9 cellular contexts compared by ENCODE assay signal in genomic region chr12:7918268-7918590, GRCh38. TPM values are rescaled to one million over a fixed set of nuclear protein-coding genes. Genes with fewer than 3 reads are reported as not detected.
DNase-seq lines count a peak whose midpoint lies in the region; ATAC-seq and TF ChIP-seq lines count a peak whose summit lies in the region.
"Not testable (repeated sequence)": the region's sequence is repeated elsewhere in the genome, so short reads cannot be mapped to it uniquely, and the experiment has no call there.
"Had no signal": no experiment of that assay in that cellular context is flagged by ENCODE, and none has a peak within 500 bp of the region (broad histone marks: within the 10 kb centered on the region; RNA-seq: fewer than 3 reads in every experiment).

No MANE protein-coding gene starts in this region.

- H3K27ac Mint-ChIP-seq in T-helper 17 cell (peak overlapping the region; percentile 90), endothelial cell (ENCODE audit: unreplicated experiment) (peak overlapping the region; percentile 65)
- H3K27ac Mint-ChIP-seq in activated CD8-positive, alpha-beta T cell treated with anti-CD3 and anti-CD28 coated beads for 36 hours = not testable (repeated sequence)

- not testable (repeated sequence) for ATAC-seq in T-helper 17 cell; activated CD8-positive, alpha-beta T cell treated with anti-CD3 and anti-CD28 coated beads for 36 hours

- not testable (repeated sequence) for H3K27me3 Mint-ChIP-seq in T-helper 17 cell; activated CD8-positive, alpha-beta T cell treated with anti-CD3 and anti-CD28 coated beads for 36 hours; endothelial cell (ENCODE audit: unreplicated experiment)

- POLR2A ChIA-PET in activated CD8-positive, alpha-beta T cell treated with anti-CD3 and anti-CD28 coated beads for 36 hours (lab: Charles Lee) = interaction anchor here (0.7 to 2.7 kb wide), 6 partner anchors 9 to 115 kb away, joined by 3 to 14 read pairs (median 4); no protein-coding TSS in a partner anchor

- peak overlapping the region; percentile 23 for H3K27ac ChIP-seq in neutrophil

- H3K9me3 Mint-ChIP-seq in activated CD8-positive, alpha-beta T cell treated with anti-CD3 and anti-CD28 coated beads for 36 hours; endothelial cell (ENCODE audit: unreplicated experiment): not testable (repeated sequence)

- not testable (repeated sequence) for H3K4me3 ChIP-seq in neutrophil (ENCODE audit: low read depth in 1 of 2, low read length in 1 of 2)

- DNase-seq in T-helper 17 cell; endothelial cell (ENCODE audit: low spot score): not testable (repeated sequence)
- DNase-seq in activated CD8-positive, alpha-beta T cell treated with anti-CD3 and anti-CD28 coated beads for 36 hours = peak; percentile 32
- peak; percentile 62 for DNase-seq in activated effector memory CD4-positive, alpha-beta T cell treated with anti-CD3 and anti-CD28 coated beads, Interleukin-2, amount 50 U/mL, for 16 hours
- DNase-seq in mesenteric fat pad (ENCODE audit: low spot score) = peak; percentile 60

- H3K9me3 ChIP-seq in T-helper 17 cell (ENCODE audit: control insufficient read depth, low read length, poor library complexity, severe bottlenecking) = not testable (repeated sequence)
- H3K9me3 ChIP-seq in neutrophil = peaks cover 11% of the 10 kb centered on the region

- not testable (repeated sequence) for H3K27me3 ChIP-seq in neutrophil

- H3K4me1 Mint-ChIP-seq in T-helper 17 cell (peaks cover 26% of the 10 kb centered on the region), endothelial cell (ENCODE audit: unreplicated experiment) (peaks cover 14% of the 10 kb centered on the region)
- peaks cover 31% of the 10 kb centered on the region for H3K4me1 Mint-ChIP-seq in activated CD8-positive, alpha-beta T cell treated with anti-CD3 and anti-CD28 coated beads for 36 hours (ENCODE audit: low read depth)

- H3K36me3 Mint-ChIP-seq in T-helper 17 cell (ENCODE audit: low read depth) = not testable (repeated sequence)
- peaks cover 52% of the 10 kb centered on the region for H3K36me3 Mint-ChIP-seq in activated CD8-positive, alpha-beta T cell treated with anti-CD3 and anti-CD28 coated beads for 36 hours (ENCODE audit: low read depth)
- peaks cover 30% of the 10 kb centered on the region for H3K36me3 Mint-ChIP-seq in endothelial cell (ENCODE audit: low read depth, unreplicated experiment)

- intact Hi-C loops in activated CD8-positive, alpha-beta T cell treated with anti-CD3 and anti-CD28 coated beads for 36 hours (cut with micrococcal nuclease) = not testable (repeated sequence)

- TF ChIP-seq CTCF in activated CD8-positive, alpha-beta T cell treated with anti-CD3 and anti-CD28 coated beads for 36 hours (IDR thresholded peaks at IDR 0.05); endothelial cell (IDR thresholded peaks at IDR 0.05; ENCODE audit: unreplicated experiment); neutrophil (IDR thresholded peaks at IDR 0.05): not testable (repeated sequence)

- H3K4me3 Mint-ChIP-seq in T-helper 17 cell = peak overlapping the region; percentile 65
- not testable (repeated sequence) for H3K4me3 Mint-ChIP-seq in activated CD8-positive, alpha-beta T cell treated with anti-CD3 and anti-CD28 coated beads for 36 hours
- H3K4me3 Mint-ChIP-seq in endothelial cell (ENCODE audit: unreplicated experiment) = peak overlapping the region; percentile 85

- not testable (repeated sequence) for H3K4me1 ChIP-seq in neutrophil (ENCODE audit: control insufficient read depth in 1 of 2, insufficient read depth in 1 of 2, low read depth in 1 of 2, low read length in 1 of 2)

- peaks cover 73% of the 10 kb centered on the region for H3K36me3 ChIP-seq in neutrophil

- CTCF ChIA-PET in activated CD8-positive, alpha-beta T cell treated with anti-CD3 and anti-CD28 coated beads for 36 hours (lab: Charles Lee) = interaction anchor here (1.2 to 2.4 kb wide), 2 partner anchors 15 to 77 kb away, joined by 4 to 12 read pairs; no protein-coding TSS in a partner anchor

RNA-seq across cellular contexts. Expression of gene SLC2A3, which starts 17.8 kb away (rescaled TPM):
- 100 to 1,000 TPM; 689 to 766 TPM for total RNA-seq in T-helper 17 cell
- total RNA-seq in activated CD8-positive, alpha-beta T cell treated with anti-CD3 and anti-CD28 coated beads for 36 hours = 100 to 1,000 TPM; 488 to 528 TPM
- total RNA-seq in endothelial cell (ENCODE audit: unreplicated experiment) = 562 TPM
- 238 TPM for total RNA-seq in mesenteric fat pad
- total RNA-seq: HT-29 had no signal

RNA-seq across cellular contexts. Expression of gene SLC2A14, which starts 45.5 kb away (rescaled TPM):
- 1 to 10 TPM in 1 of 2 donors, under 1 TPM in 1; 0.17 to 6.4 TPM for total RNA-seq in T-helper 17 cell
- under 1 TPM; 0.22 to 0.29 TPM for total RNA-seq in activated CD8-positive, alpha-beta T cell treated with anti-CD3 and anti-CD28 coated beads for 36 hours
- 0.64 TPM for total RNA-seq in endothelial cell (ENCODE audit: unreplicated experiment)
- 5.4 TPM for total RNA-seq in mesenteric fat pad
- total RNA-seq: Daoy, GM23248, HT-29 had no signal
